In the genomic region with DNA sequence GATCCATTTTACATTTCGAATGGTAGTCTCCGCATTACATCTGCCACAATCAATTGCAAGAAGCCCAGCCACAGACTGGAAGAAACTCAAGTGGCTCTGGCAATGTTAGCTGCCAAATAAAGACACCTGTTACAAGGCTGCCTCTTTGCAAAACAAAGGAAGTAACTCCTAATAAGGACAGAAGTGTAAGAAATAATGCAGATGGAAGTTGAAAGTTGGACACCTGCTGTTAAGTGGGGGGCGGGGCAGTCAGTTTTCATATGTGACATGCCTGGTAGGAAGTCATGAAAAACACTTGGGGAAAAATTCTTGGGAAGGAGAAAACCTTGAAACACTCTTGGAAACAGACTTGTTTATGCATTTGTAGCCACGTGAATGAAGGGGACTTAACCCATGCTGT, we compare ENCODE assay signal across 9 cellular contexts. TPM values are rescaled to one million over a fixed set of nuclear protein-coding genes. Genes with fewer than 3 reads are reported as not detected.
DNase-seq lines count a peak whose midpoint lies in the region; ATAC-seq and TF ChIP-seq lines count a peak whose summit lies in the region.
"Had no signal": no experiment of that assay in that cellular context is flagged by ENCODE, and none has a peak within 500 bp of the region (broad histone marks: within the 10 kb centered on the region; RNA-seq: fewer than 3 reads in every experiment).

No MANE protein-coding gene starts in this region.

- H3K9me2 ChIP-seq in hepatocyte (replicated peaks; ENCODE audit: insufficient read depth), result no peaks in the 10 kb centered on the region

- CTCF ChIA-PET in CD4-positive, alpha-beta memory T cell (lab: Charles Lee; ENCODE audit: partially characterized antibody), result no interaction called here

- H3K4me3 ChIP-seq in neural progenitor cell (no peak overlapping the region), hepatocyte (no peak overlapping the region)
- no peak overlapping the region for H3K4me3 ChIP-seq in CD4-positive, alpha-beta memory T cell (ENCODE audit: low read length in 2 of 2)

- no peaks in the 10 kb centered on the region for H3K36me3 ChIP-seq in neural progenitor cell
- H3K36me3 ChIP-seq in hepatocyte (replicated peaks; ENCODE audit: insufficient read depth, low read depth), result no peaks in the 10 kb centered on the region
- H3K36me3 ChIP-seq in CD4-positive, alpha-beta memory T cell (ENCODE audit: insufficient read depth, low read length), result no peaks in the 10 kb centered on the region

- H3K4me3 Mint-ChIP-seq in neural progenitor cell (no peak overlapping the region), mesothelial cell of epicardium (no peak overlapping the region)
- no peak overlapping the region for H3K4me3 Mint-ChIP-seq in CD4-positive, alpha-beta memory T cell

- no peaks in the 10 kb centered on the region for H4K20me1 ChIP-seq in neural progenitor cell (ENCODE audit: low read depth)
- no peaks in the 10 kb centered on the region for H4K20me1 ChIP-seq in hepatocyte (ENCODE audit: insufficient read depth, poor library complexity, severe bottlenecking)

- H3K36me3 Mint-ChIP-seq in neural progenitor cell (no peaks in the 10 kb centered on the region), mesothelial cell of epicardium (no peaks in the 10 kb centered on the region)
- H3K36me3 Mint-ChIP-seq in CD4-positive, alpha-beta memory T cell, result no peaks in the 10 kb centered on the region

- no peak overlapping the region for H2AFZ ChIP-seq in neural progenitor cell (replicated peaks)
- no peak overlapping the region for H2AFZ ChIP-seq in hepatocyte

- peaks cover 3% of the 10 kb centered on the region for H3K27me3 Mint-ChIP-seq in neural progenitor cell (ENCODE audit: insufficient read depth, low read depth)
- H3K27me3 Mint-ChIP-seq in mesothelial cell of epicardium (ENCODE audit: low read depth), result peaks cover 2% of the 10 kb centered on the region
- H3K27me3 Mint-ChIP-seq in CD4-positive, alpha-beta memory T cell, result no peaks in the 10 kb centered on the region

- DNase-seq in NCI-H1417 (lab: John Stamatoyannopoulos, UW), result peak; percentile 62 to 86 (median 79)
- DNase-seq in NCI-H1417 treated with DMSO at 0.1 percent for 48 hours (lab: John Stamatoyannopoulos, UW), result no peak
- peak; percentile 92 for DNase-seq in NCI-H2107 (lab: John Stamatoyannopoulos, UW)
- no peak for DNase-seq in neural progenitor cell (ENCODE audit: low spot score)
- DNase-seq in mesothelial cell of epicardium (ENCODE audit: low spot score in 2 of 2, unreplicated experiment in 2 of 2), result no peak
- no peak for DNase-seq in hepatocyte (ENCODE audit: low spot score)
- DNase-seq in CD4-positive, alpha-beta memory T cell, result no peak
- DNase-seq: activated CD8-positive, alpha-beta memory T cell treated with anti-CD3 and anti-CD28 coated beads, Interleukin-2, amount 50 U/mL, for 48 hours had no signal

- peaks cover 15% of the 10 kb centered on the region for H3K4me1 Mint-ChIP-seq in neural progenitor cell
- no peaks in the 10 kb centered on the region for H3K4me1 Mint-ChIP-seq in mesothelial cell of epicardium
- H3K4me1 Mint-ChIP-seq in CD4-positive, alpha-beta memory T cell, result peaks cover 0 to 2% (median under 1%) of the 10 kb centered on the region in 4 donors

- H3K4me1 ChIP-seq in neural progenitor cell (peaks cover 10% of the 10 kb centered on the region), hepatocyte (ENCODE audit: insufficient read depth) (no peaks in the 10 kb centered on the region)
- no peaks in the 10 kb centered on the region for H3K4me1 ChIP-seq in CD4-positive, alpha-beta memory T cell (ENCODE audit: insufficient read depth, low read length)

- TF ChIP-seq CTCF in neural progenitor cell (IDR thresholded peaks at IDR 0.05) (no peak), mesothelial cell of epicardium (IDR thresholded peaks at IDR 0.05; ENCODE audit: unreplicated experiment) (no peak), hepatocyte (IDR thresholded peaks at IDR 0.05; ENCODE audit: poor library complexity) (no peak)

- POLR2A ChIA-PET in CD4-positive, alpha-beta memory T cell (lab: Charles Lee; ENCODE audit: partially characterized antibody), result no interaction called here

- no peaks in the 10 kb centered on the region for H3K79me2 ChIP-seq in neural progenitor cell (ENCODE audit: low read depth)
- no peaks in the 10 kb centered on the region for H3K79me2 ChIP-seq in hepatocyte

- no peaks in the 10 kb centered on the region for H3F3A ChIP-seq in neural progenitor cell (ENCODE audit: low read depth)

- no peaks in the 10 kb centered on the region for H3K9me3 Mint-ChIP-seq in neural progenitor cell
- H3K9me3 Mint-ChIP-seq in mesothelial cell of epicardium, result no peaks in the 10 kb centered on the region
- H3K9me3 Mint-ChIP-seq in CD4-positive, alpha-beta memory T cell, result no peaks in the 10 kb centered on the region

- no peak overlapping the region for H3K9ac ChIP-seq in neural progenitor cell

- H3K27me3 ChIP-seq in neural progenitor cell (no peaks in the 10 kb centered on the region), hepatocyte (no peaks in the 10 kb centered on the region)
- H3K27me3 ChIP-seq in CD4-positive, alpha-beta memory T cell (ENCODE audit: insufficient read depth, low read length), result no peaks in the 10 kb centered on the region

- H3K27ac ChIP-seq in neural progenitor cell, result no peak overlapping the region
- no peak overlapping the region for H3K27ac ChIP-seq in hepatocyte
- no peak overlapping the region for H3K27ac ChIP-seq in CD4-positive, alpha-beta memory T cell (ENCODE audit: low read depth, low read length)

- H3K4me2 ChIP-seq in neural progenitor cell, result peak overlapping the region; percentile 14
- no peak overlapping the region for H3K4me2 ChIP-seq in hepatocyte

- WGBS in hepatocyte (ENCODE audit: low lambda C conversion rate, missing lambda C conversion rate), result 49% methylated on average over 4 of the region's 4 CpGs

- no peak overlapping the region for H3K27ac Mint-ChIP-seq in neural progenitor cell
- no peak overlapping the region for H3K27ac Mint-ChIP-seq in mesothelial cell of epicardium
- H3K27ac Mint-ChIP-seq in CD4-positive, alpha-beta memory T cell, result no peak overlapping the region

- H3K9me3 ChIP-seq in neural progenitor cell (ENCODE audit: low read depth) (no peaks in the 10 kb centered on the region), hepatocyte (ENCODE audit: low read depth) (no peaks in the 10 kb centered on the region)
- H3K9me3 ChIP-seq in CD4-positive, alpha-beta memory T cell (ENCODE audit: control insufficient read depth in 1 of 2, low read length in 2 of 2), result no peaks in the 10 kb centered on the region

- peak; percentile 79 for ATAC-seq in HG02981 (IDR thresholded peaks at IDR 0.05; ENCODE audit: unreplicated experiment)

- intact Hi-C loops in CD4-positive, alpha-beta memory T cell (cut with micrococcal nuclease), result no loop called here

RNA-seq across cellular contexts. Expression of a gene that starts 54.1 kb away (rescaled TPM):
- total RNA-seq in neural progenitor cell (ENCODE audit: low replicate concordance), result 64.5 and 161 TPM in 2 replicates
- 88.8 to 98.4 TPM (median 92.0 TPM) in 3 replicates for total RNA-seq in mesothelial cell of epicardium
- 88.2 and 99.4 TPM in 2 replicates for total RNA-seq in hepatocyte
- 31.5 and 33.4 TPM in 2 replicates for polyA plus RNA-seq in hepatocyte
- total RNA-seq in CD4-positive, alpha-beta memory T cell, result 10 to 100 TPM; 56.3 to 57.3 TPM
- 10 to 100 TPM; 12.0 to 12.7 TPM for polyA plus RNA-seq in CD4-positive, alpha-beta memory T cell

Comparison
In these comparisons a context has a peak if more than half of its experiments do, and no peak if none do; other contexts are left out.
1. DNase-seq: peak in NCI-H1417 (3 of 3) and NCI-H2107 (single experiment); none in NCI-H1417 treated with DMSO at 0.1 percent for 48 hours (single experiment), neural progenitor cell (single experiment), mesothelial cell of epicardium (0 of 2), hepatocyte (single experiment) and CD4-positive, alpha-beta memory T cell (0 of 5).